In the genomic region with DNA sequence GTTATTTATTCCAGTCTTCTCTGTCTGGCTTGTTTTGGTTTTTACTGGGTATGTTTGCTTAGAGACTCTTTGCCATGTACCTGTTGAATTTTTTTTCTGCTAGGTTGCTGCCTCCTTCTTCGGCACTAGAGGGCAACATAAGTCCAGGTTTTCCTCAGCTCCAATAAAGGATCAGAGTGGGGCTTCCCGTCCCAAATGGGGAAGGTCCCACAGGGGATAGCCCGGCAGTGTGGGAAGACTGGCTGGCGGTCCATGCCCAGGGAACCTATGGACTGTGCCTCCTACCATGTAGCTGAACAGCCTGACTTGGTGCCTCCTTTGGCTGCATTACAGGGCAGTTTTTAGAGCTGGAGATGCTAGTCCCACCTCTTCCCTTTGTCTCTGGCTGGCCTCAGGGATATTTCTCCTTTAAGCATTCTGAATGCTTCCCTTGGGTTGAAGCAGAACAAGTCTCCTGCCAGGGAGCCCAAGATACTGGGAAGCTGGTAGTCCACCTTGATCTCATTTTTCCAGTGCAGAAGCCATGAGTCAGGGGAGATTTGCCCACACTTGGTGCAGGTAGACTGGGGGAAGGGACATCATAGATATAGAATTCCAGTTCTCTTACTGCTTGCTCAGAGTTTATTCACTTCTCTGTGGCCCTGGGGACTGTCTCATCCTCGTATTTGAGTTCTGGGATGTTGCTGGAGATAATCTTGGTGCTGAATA, we compare ENCODE assay signal across 1 cellular context.
TF ChIP-seq lines count a peak whose summit lies in the region.

No MANE protein-coding gene starts in this region.

TF ChIP-seq in HEK293, 187 proteins besides CTCF, POLR2A, EP300 and RAD21 (continued from another document):
- TF ChIP-seq, protein P1, sequence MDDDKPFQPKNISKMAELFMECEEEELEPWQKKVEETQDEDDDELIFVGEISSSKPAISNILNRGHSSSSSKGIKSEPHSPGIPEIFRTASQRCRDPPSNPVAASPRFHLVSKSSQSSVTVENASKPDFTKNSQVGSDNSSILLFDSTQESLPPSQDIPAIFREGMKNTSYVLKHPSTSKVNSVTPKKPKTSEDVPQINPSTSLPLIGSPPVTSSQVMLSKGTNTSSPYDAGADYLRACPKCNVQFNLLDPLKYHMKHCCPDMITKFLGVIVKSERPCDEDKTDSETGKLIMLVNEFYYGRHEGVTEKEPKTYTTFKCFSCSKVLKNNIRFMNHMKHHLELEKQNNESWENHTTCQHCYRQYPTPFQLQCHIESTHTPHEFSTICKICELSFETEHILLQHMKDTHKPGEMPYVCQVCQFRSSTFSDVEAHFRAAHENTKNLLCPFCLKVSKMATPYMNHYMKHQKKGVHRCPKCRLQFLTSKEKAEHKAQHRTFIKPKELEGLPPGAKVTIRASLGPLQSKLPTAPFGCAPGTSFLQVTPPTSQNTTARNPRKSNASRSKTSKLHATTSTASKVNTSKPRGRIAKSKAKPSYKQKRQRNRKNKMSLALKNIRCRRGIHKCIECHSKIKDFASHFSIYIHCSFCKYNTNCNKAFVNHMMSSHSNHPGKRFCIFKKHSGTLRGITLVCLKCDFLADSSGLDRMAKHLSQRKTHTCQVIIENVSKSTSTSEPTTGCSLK (tag by site-specific recombination; IDR thresholded peaks at IDR 0.05), result 0 out of 2 replicates have a peak, but pooled peaks have one; percentile 31
- TF ChIP-seq ZIC2 (tag by site-specific recombination; IDR thresholded peaks at IDR 0.05) (no peak), TRIM28 (IDR thresholded peaks at IDR 0.05; ENCODE audit: borderline replicate concordance, low read length) (peak; percentile 100), KLF8 (tag by site-specific recombination; IDR thresholded peaks at IDR 0.05) (peak; percentile 78), IKZF3 (tag by site-specific recombination; IDR thresholded peaks at IDR 0.05) (peak; percentile 66; the same call in 1 of the 2 replicates), SETDB1 (IDR thresholded peaks at IDR 0.05; ENCODE audit: insufficient read length, low read length) (peak; percentile 100), ZXDB (tag by site-specific recombination; IDR thresholded peaks at IDR 0.05) (peak; percentile 64; the same call in 1 of the 2 replicates), ZNF843 (tag by site-specific recombination; IDR thresholded peaks at IDR 0.05) (no peak), KLF9 (tag by site-specific recombination; IDR thresholded peaks at IDR 0.05; ENCODE audit: low read depth) (0 out of 2 replicates have a peak, but pooled peaks have one; percentile 25), ZNF677 (tag by site-specific recombination; IDR thresholded peaks at IDR 0.05) (0 out of 2 replicates have a peak, but pooled peaks have one; percentile 35), ZNF366 (tag by site-specific recombination; conservative IDR thresholded peaks at IDR 0.05) (no peak), BCL11A (tag by site-specific recombination; IDR thresholded peaks at IDR 0.05; ENCODE audit: low read depth) (no peak), ZSCAN23 (tag by site-specific recombination; IDR thresholded peaks at IDR 0.05) (0 out of 2 replicates have a peak, but pooled peaks have one; percentile 55), ZNF610 (tag by site-specific recombination; IDR thresholded peaks at IDR 0.05; ENCODE audit: borderline replicate concordance) (peak; percentile 87), ZNF785 (tag by site-specific recombination; IDR thresholded peaks at IDR 0.05) (no peak), YY2 (tag by site-specific recombination; IDR thresholded peaks at IDR 0.05) (no peak; the same call in 1 of the 2 replicates), ZNF629 (tag by site-specific recombination; IDR thresholded peaks at IDR 0.05) (peak; percentile 35; the same call in 1 of the 2 replicates), SCRT2 (tag by site-specific recombination; IDR thresholded peaks at IDR 0.05) (peak; percentile 99), ZNF2 (tag by site-specific recombination; IDR thresholded peaks at IDR 0.05) (peak; percentile 83), ZNF768 (tag by site-specific recombination; IDR thresholded peaks at IDR 0.05) (peak; percentile 70), ZNF19 (tag by site-specific recombination; IDR thresholded peaks at IDR 0.05; ENCODE audit: low read depth) (no peak), ZFP69B (tag by site-specific recombination; IDR thresholded peaks at IDR 0.05) (peak; percentile 86), ZBTB17 (tag by site-specific recombination; IDR thresholded peaks at IDR 0.05) (peak; percentile 24; the same call in 1 of the 2 replicates), ZNF211 (tag by site-specific recombination; IDR thresholded peaks at IDR 0.05; ENCODE audit: low read depth) (0 out of 2 replicates have a peak, but pooled peaks have one; percentile 33), ZBTB8A (tag by site-specific recombination; IDR thresholded peaks at IDR 0.05) (0 out of 2 replicates have a peak, but pooled peaks have one; percentile 15)
- TF ChIP-seq, protein P2, sequence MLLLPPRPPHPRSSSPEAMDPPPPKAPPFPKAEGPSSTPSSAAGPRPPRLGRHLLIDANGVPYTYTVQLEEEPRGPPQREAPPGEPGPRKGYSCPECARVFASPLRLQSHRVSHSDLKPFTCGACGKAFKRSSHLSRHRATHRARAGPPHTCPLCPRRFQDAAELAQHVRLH (tag by site-specific recombination; IDR thresholded peaks at IDR 0.05), result peak; percentile 85; the same call in 1 of the 2 replicates
- TF ChIP-seq, protein P3, sequence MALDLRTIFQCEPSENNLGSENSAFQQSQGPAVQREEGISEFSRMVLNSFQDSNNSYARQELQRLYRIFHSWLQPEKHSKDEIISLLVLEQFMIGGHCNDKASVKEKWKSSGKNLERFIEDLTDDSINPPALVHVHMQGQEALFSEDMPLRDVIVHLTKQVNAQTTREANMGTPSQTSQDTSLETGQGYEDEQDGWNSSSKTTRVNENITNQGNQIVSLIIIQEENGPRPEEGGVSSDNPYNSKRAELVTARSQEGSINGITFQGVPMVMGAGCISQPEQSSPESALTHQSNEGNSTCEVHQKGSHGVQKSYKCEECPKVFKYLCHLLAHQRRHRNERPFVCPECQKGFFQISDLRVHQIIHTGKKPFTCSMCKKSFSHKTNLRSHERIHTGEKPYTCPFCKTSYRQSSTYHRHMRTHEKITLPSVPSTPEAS (tag by site-specific recombination; IDR thresholded peaks at IDR 0.05), result 0 out of 2 replicates have a peak, but pooled peaks have one; percentile 21
